ENCODE assay signal across 10 cellular contexts in genomic region chr4:185587065-185587443, GRCh38. TPM values are rescaled to one million over a fixed set of nuclear protein-coding genes. Genes with fewer than 3 reads are reported as not detected.
A peak's percentile ranks its signal among the peaks of the same experiment; 100 is the strongest.
DNase-seq lines count a peak whose midpoint lies in the region; ATAC-seq and TF ChIP-seq lines count a peak whose summit lies in the region.
"Had no signal": no experiment of that assay in that cellular context is flagged by ENCODE, and none has a peak within 500 bp of the region (broad histone marks: within the 10 kb centered on the region; RNA-seq: fewer than 3 reads in every experiment).

No MANE protein-coding gene starts in this region.

- no peak overlapping the region for H3K23ac ChIP-seq in trophoblast cell (ENCODE audit: low read length)

- H3K79me1 ChIP-seq in trophoblast cell (ENCODE audit: low read length) = no peaks in the 10 kb centered on the region

- H3K4me1 ChIP-seq in KMS-11 (ENCODE audit: low read depth, poor library complexity, severe bottlenecking) = peaks cover 38% of the 10 kb centered on the region
- peaks cover 8% of the 10 kb centered on the region in 2 experiments for H3K4me1 ChIP-seq in trophoblast cell (ENCODE audit: control insufficient read depth in 1 of 2, insufficient read depth in 2 of 2, low read length in 2 of 2)
- H3K4me1 ChIP-seq in aorta (ENCODE audit: control insufficient read depth in 1 of 2, insufficient read depth in 2 of 2, low read length in 2 of 2) = peaks cover 0 to 5% of the 10 kb centered on the region in 2 donors

- WGBS in trophoblast cell (ENCODE audit: extremely low coverage, insufficient coverage, insufficient read length) = no CpG with 5 or more reads among the region's 6 CpGs
- 87 to 88% methylated on average over 6 of the region's 6 CpGs for WGBS in aorta, 2 donors

- peak overlapping the region; percentile 40 to 57 for H3K4me3 Mint-ChIP-seq in effector memory CD8-positive, alpha-beta T cell

- H3K9ac ChIP-seq in KMS-11 (peak overlapping the region; percentile 93), trophoblast cell (ENCODE audit: low read length) (no peak overlapping the region)

- H4K20me1 ChIP-seq in KMS-11 (ENCODE audit: insufficient read depth) = no peaks in the 10 kb centered on the region

- H2BK120ac ChIP-seq in trophoblast cell (ENCODE audit: insufficient read depth, low read length, poor library complexity) = no peak overlapping the region

- no peaks in the 10 kb centered on the region for H3K79me2 ChIP-seq in KMS-11 (ENCODE audit: insufficient read depth, low read depth)
- H3K79me2 ChIP-seq in trophoblast cell (ENCODE audit: control insufficient read depth, insufficient read depth, low read length, poor library complexity) = no peaks in the 10 kb centered on the region

- H4K91ac ChIP-seq in trophoblast cell (ENCODE audit: low read depth, low read length) = no peak overlapping the region

- no peak overlapping the region for H4K12ac ChIP-seq in trophoblast cell (ENCODE audit: low read depth, low read length)

- H3K27ac Mint-ChIP-seq in effector memory CD8-positive, alpha-beta T cell = peak overlapping the region in 1 of 2 donors; percentile 77

- ATAC-seq in GM19438 (IDR thresholded peaks at IDR 0.05; ENCODE audit: low read depth, unreplicated experiment) (peak; percentile 6), aorta (ENCODE audit: low FRiP score) (no peak)
- ATAC-seq in effector memory CD8-positive, alpha-beta T cell (replicated peaks) = no peak

- H3K9me3 Mint-ChIP-seq in effector memory CD8-positive, alpha-beta T cell = no peaks in the 10 kb centered on the region

- H3K4me2 ChIP-seq in KMS-11 (peak overlapping the region; percentile 88), trophoblast cell (ENCODE audit: low read length) (peak overlapping the region; percentile 50)

- H3K36me3 ChIP-seq in KMS-11 (ENCODE audit: insufficient read depth) (no peaks in the 10 kb centered on the region), trophoblast cell (ENCODE audit: control insufficient read depth in 1 of 2, insufficient read depth in 2 of 2, low read length in 2 of 2) (no peaks in the 10 kb centered on the region), aorta (ENCODE audit: control insufficient read depth in 1 of 2, insufficient read depth in 2 of 2, low read length in 1 of 2) (no peaks in the 10 kb centered on the region)

- H2BK5ac ChIP-seq in trophoblast cell (ENCODE audit: low read depth, low read length, poor library complexity) = no peak overlapping the region

- DNase-seq in effector memory CD8-positive, alpha-beta T cell = no peak
- DNase-seq in trophoblast cell = no peak
- DNase-seq in NCI-H1930 (lab: John Stamatoyannopoulos, UW) = no peak
- DNase-seq in NCI-H2081 treated with DMSO at 0.1 percent for 48 hours (lab: John Stamatoyannopoulos, UW) = no peak
- no peak for DNase-seq in aorta
- DNase-seq: NCI-H1694, small intestine, SW 1271 had no signal

- H2BK12ac ChIP-seq in trophoblast cell (ENCODE audit: low read length) = no peak overlapping the region

- H3K9me3 ChIP-seq in trophoblast cell (ENCODE audit: insufficient read depth, low read depth, low read length) (peaks cover 2% of the 10 kb centered on the region), aorta (ENCODE audit: control insufficient read depth, low read length) (no peaks in the 10 kb centered on the region)

- H3K14ac ChIP-seq in trophoblast cell (ENCODE audit: low read length) = no peak overlapping the region

- H3K4me3 ChIP-seq in KMS-11 (IDR thresholded peaks at IDR 0.05; ENCODE audit: insufficient read depth, low read depth, low read length) (no peak overlapping the region), trophoblast cell (ENCODE audit: low read depth, low read length) (no peak overlapping the region), aorta (ENCODE audit: low read length in 2 of 2) (no peak overlapping the region)

- H3K27me3 ChIP-seq in KMS-11 (ENCODE audit: insufficient read depth, low read depth) (no peaks in the 10 kb centered on the region), trophoblast cell (ENCODE audit: insufficient read depth, low read length) (peaks cover 3% of the 10 kb centered on the region), aorta (ENCODE audit: control insufficient read depth in 1 of 2, insufficient read depth in 2 of 2, low read length in 1 of 2) (no peaks in the 10 kb centered on the region)

- no peak for TF ChIP-seq CTCF in KMS-11 (conservative IDR thresholded peaks at IDR 0.05; ENCODE audit: low read depth, low read length)

- H4K8ac ChIP-seq in trophoblast cell (ENCODE audit: low read depth, low read length) = peak overlapping the region; percentile 36

- H3K4ac ChIP-seq in trophoblast cell (ENCODE audit: low read depth, low read length) = no peak overlapping the region

- H3K27me3 Mint-ChIP-seq in effector memory CD8-positive, alpha-beta T cell = peaks cover 69 to 84% of the 10 kb centered on the region in 2 donors

- H3K18ac ChIP-seq in trophoblast cell (ENCODE audit: low read length) = no peak overlapping the region

- H3K27ac ChIP-seq in KMS-11 = peak overlapping the region; percentile 99
- no peak overlapping the region for H3K27ac ChIP-seq in trophoblast cell (ENCODE audit: low read depth, low read length)
- H3K27ac ChIP-seq in aorta (ENCODE audit: low read depth in 1 of 2, low read length in 2 of 2) = no peak overlapping the region

- H2AFZ ChIP-seq in KMS-11 (ENCODE audit: low read depth) (peak overlapping the region; percentile 87), trophoblast cell (ENCODE audit: insufficient read depth, low read length, poor library complexity) (peak overlapping the region; percentile 30)

- H2AK5ac ChIP-seq in trophoblast cell (ENCODE audit: low read length) = no peak overlapping the region

- no peaks in the 10 kb centered on the region for H3K36me3 Mint-ChIP-seq in effector memory CD8-positive, alpha-beta T cell (ENCODE audit: insufficient read depth)

- intact Hi-C loops in aorta (cut with DNase I) = no loop called here

- peaks cover 6 to 9% of the 10 kb centered on the region in 2 donors for H3K4me1 Mint-ChIP-seq in effector memory CD8-positive, alpha-beta T cell (ENCODE audit: low read depth in 2 of 2)

RNA-seq across cellular contexts. Expression of gene PDLIM3, which starts 51.7 kb away (rescaled TPM):
- 19.2 and 19.5 TPM in 2 replicates for polyA plus RNA-seq in trophoblast cell (2013)
- 100 to 1,000 TPM; 411 to 805 TPM for total RNA-seq in aorta
- 100 to 1,000 TPM; 299 to 481 TPM for polyA plus RNA-seq in aorta
